In genomic region chr6:119036076-119036475, GRCh38 we compare ENCODE assay signal across 24 cellular contexts.
"Had no signal": no experiment of that assay in that cellular context is flagged by ENCODE, and none has a peak within 500 bp of the region (broad histone marks: within the 10 kb centered on the region; RNA-seq: fewer than 3 reads in every experiment).

No MANE protein-coding gene starts in this region.

- H3K4me1 Mint-ChIP-seq: activated B cell treated with CpG ODN at 0.5 μM for 24 hours; activated CD4-positive, alpha-beta T cell treated with anti-CD3 and anti-CD28 coated beads, Interleukin-2, amount 10 ng/mL, durations not matched to agents 7 days and 5 days; activated naive CD4-positive, alpha-beta T cell treated with anti-CD3 and anti-CD28 coated beads, Interleukin-2, amount 10 ng/mL, durations not matched to agents 7 days and 5 days; activated naive CD8-positive, alpha-beta T cell treated with anti-CD3 and anti-CD28 coated beads for 36 hours had no signal

- H3K27me3 ChIP-seq: brain microvascular endothelial cell had no signal

- H3K36me3 ChIP-seq: brain microvascular endothelial cell had no signal

- H3K27ac Mint-ChIP-seq: activated B cell treated with CpG ODN at 0.5 μM for 24 hours; activated CD4-positive, alpha-beta memory T cell treated with anti-CD3 and anti-CD28 coated beads for 36 hours; activated CD4-positive, alpha-beta T cell treated with anti-CD3 and anti-CD28 coated beads, Interleukin-2, amount 10 ng/mL, durations not matched to agents 7 days and 5 days; activated naive CD4-positive, alpha-beta T cell treated with anti-CD3 and anti-CD28 coated beads, Interleukin-2, amount 10 ng/mL, durations not matched to agents 7 days and 5 days; activated naive CD8-positive, alpha-beta T cell treated with anti-CD3 and anti-CD28 coated beads for 36 hours; activated T-cell treated with anti-CD3 and anti-CD28 coated beads, Interleukin-2, amount 50 U/mL, for 72 hours; activated T-helper 2 cell treated with anti-CD3 and anti-CD28 coated beads, Interferon-gamma antibody, Interleukin-2, Interleukin-4, amounts not matched to agents 10 μg/mL and 5 μg/mL and 100 μg/mL, durations not matched to agents 14 hours and 24 hours and 36 hours; T-helper 1 cell treated with Interleukin-12 subunit alpha and Interleukin-12 subunit beta and Interleukin-4 antibody, amounts not matched to agents 30 μg/mL and 1 μg/mL, for 36 hours had no signal

- ATAC-seq: activated T-cell treated with anti-CD3 and anti-CD28 coated beads, Interleukin-2, amount 50 U/mL, for 72 hours; Panc1 had no signal

- H3K27me3 Mint-ChIP-seq: activated CD4-positive, alpha-beta memory T cell treated with anti-CD3 and anti-CD28 coated beads for 36 hours; activated CD4-positive, alpha-beta T cell treated with anti-CD3 and anti-CD28 coated beads, Interleukin-2, amount 10 ng/mL, durations not matched to agents 7 days and 5 days; activated naive CD4-positive, alpha-beta T cell treated with anti-CD3 and anti-CD28 coated beads, Interleukin-2, amount 10 ng/mL, durations not matched to agents 7 days and 5 days; activated naive CD8-positive, alpha-beta T cell treated with anti-CD3 and anti-CD28 coated beads for 36 hours had no signal

- H3K36me3 Mint-ChIP-seq: activated CD4-positive, alpha-beta memory T cell treated with anti-CD3 and anti-CD28 coated beads for 36 hours; activated naive CD4-positive, alpha-beta T cell treated with anti-CD3 and anti-CD28 coated beads, Interleukin-2, amount 10 ng/mL, durations not matched to agents 7 days and 5 days; activated naive CD8-positive, alpha-beta T cell treated with anti-CD3 and anti-CD28 coated beads for 36 hours had no signal

- H3K27ac ChIP-seq: brain microvascular endothelial cell, RWPE1 had no signal

- H3K9me3 Mint-ChIP-seq: activated B cell treated with CpG ODN at 0.5 μM for 24 hours; activated CD4-positive, alpha-beta memory T cell treated with anti-CD3 and anti-CD28 coated beads for 36 hours; activated CD4-positive, alpha-beta T cell treated with anti-CD3 and anti-CD28 coated beads, Interleukin-2, amount 10 ng/mL, durations not matched to agents 7 days and 5 days; activated naive CD4-positive, alpha-beta T cell treated with anti-CD3 and anti-CD28 coated beads, Interleukin-2, amount 10 ng/mL, durations not matched to agents 7 days and 5 days; activated naive CD8-positive, alpha-beta T cell treated with anti-CD3 and anti-CD28 coated beads for 36 hours; activated T-cell treated with anti-CD3 and anti-CD28 coated beads, Interleukin-2, amount 50 U/mL, for 72 hours; activated T-helper 2 cell treated with anti-CD3 and anti-CD28 coated beads, Interferon-gamma antibody, Interleukin-2, Interleukin-4, amounts not matched to agents 10 μg/mL and 5 μg/mL and 100 μg/mL, durations not matched to agents 14 hours and 24 hours and 36 hours; T-helper 1 cell treated with Interleukin-12 subunit alpha and Interleukin-12 subunit beta and Interleukin-4 antibody, amounts not matched to agents 30 μg/mL and 1 μg/mL, for 36 hours had no signal

- H3K4me3 Mint-ChIP-seq: activated B cell treated with CpG ODN at 0.5 μM for 24 hours; activated CD4-positive, alpha-beta memory T cell treated with anti-CD3 and anti-CD28 coated beads for 36 hours; activated CD4-positive, alpha-beta T cell treated with anti-CD3 and anti-CD28 coated beads, Interleukin-2, amount 10 ng/mL, durations not matched to agents 7 days and 5 days; activated naive CD4-positive, alpha-beta T cell treated with anti-CD3 and anti-CD28 coated beads, Interleukin-2, amount 10 ng/mL, durations not matched to agents 7 days and 5 days; activated naive CD8-positive, alpha-beta T cell treated with anti-CD3 and anti-CD28 coated beads for 36 hours; activated T-cell treated with anti-CD3 and anti-CD28 coated beads, Interleukin-2, amount 50 U/mL, for 72 hours; T-helper 1 cell treated with Interleukin-12 subunit alpha and Interleukin-12 subunit beta and Interleukin-4 antibody, amounts not matched to agents 30 μg/mL and 1 μg/mL, for 36 hours had no signal

- DNase-seq: activated B cell treated with CpG ODN at 0.5 μM for 24 hours; activated CD4-positive, alpha-beta memory T cell treated with anti-CD3 and anti-CD28 coated beads for 36 hours; activated CD4-positive, alpha-beta T cell treated with anti-CD3 and anti-CD28 coated beads for 1 hour; activated CD4-positive, alpha-beta T cell treated with anti-CD3 and anti-CD28 coated beads, Interleukin-2, amount 10 ng/mL, durations not matched to agents 7 days and 5 days; activated CD8-positive, alpha-beta memory T cell treated with anti-CD3 and anti-CD28 coated beads, Interleukin-2, amount 50 U/mL, for 4 hours; activated gamma-delta T cell treated with Interleukin-2 at 50 U/mL for 16 hours; activated naive CD4-positive, alpha-beta T cell treated with anti-CD3 and anti-CD28 coated beads, Interleukin-2, amount 10 ng/mL, durations not matched to agents 7 days and 5 days; activated naive CD8-positive, alpha-beta T cell treated with anti-CD3 and anti-CD28 coated beads for 36 hours; activated T-cell treated with anti-CD3 and anti-CD28 coated beads, Interleukin-2, amount 50 U/mL, for 72 hours; brain microvascular endothelial cell; MM.1S; NCI-H1105; NCI-H1436; NCI-H1694 treated with DMSO at 0.1 percent for 48 hours; NCI-H2029 treated with DMSO at 0.1 percent for 48 hours; NCI-H510A treated with DMSO at 0.1 percent for 48 hours; NCI-H69; NK-92 treated with Interleukin-12 subunit alpha and Interleukin-12 subunit beta, amount 100 ng/mL, for 24 hours; OCI-M1; SHP77 had no signal
